Comparison of ENCODE assay signal across 8 cellular contexts in genomic region chr3:10198761-10199688, GRCh38. TPM values are rescaled to one million over a fixed set of nuclear protein-coding genes. Genes with fewer than 3 reads are reported as not detected.
DNase-seq lines count a peak whose midpoint lies in the region; ATAC-seq, FAIRE-seq and TF ChIP-seq lines count a peak whose summit lies in the region.

No MANE protein-coding gene starts in this region.

- peaks cover 72% of the 10 kb centered on the region for H3F3A ChIP-seq in PC-9 (ENCODE audit: insufficient read depth, low read depth)

- peaks cover 18% of the 10 kb centered on the region for H3K36me3 ChIP-seq in PC-9 (ENCODE audit: low read depth)

- H3K27me3 ChIP-seq in PC-9 (ENCODE audit: insufficient read depth, low read depth), result no peaks in the 10 kb centered on the region

- CTCF ChIA-PET in PC-9 (lab: Charles Lee), result no interaction called here

- peak overlapping the region; percentile 96 for H3K27ac ChIP-seq in PC-9
- H3K27ac ChIP-seq in caudate nucleus (ENCODE audit: low read depth, low read length), result no peak overlapping the region

- peak overlapping the region; percentile 58 for H3K4me2 ChIP-seq in PC-9

- no peak overlapping the region for H3K4me3 ChIP-seq in PC-9

- DNase-seq in GM18507 (ENCODE audit: extremely low spot score, insufficient read length, low read depth), result peak; percentile 60
- DNase-seq in PC-9, result peak; percentile 66 to 85
- peak; percentile 63 for DNase-seq in activated effector memory CD4-positive, alpha-beta T cell treated with Interleukin-2 at 50 U/mL for 16 hours
- peak; percentile 97 for DNase-seq in kidney tubule cell (ENCODE audit: low spot score)
- peak; percentile 44 to 56 for DNase-seq in stimulated activated CD8-positive, alpha-beta memory T cell treated with anti-CD3 and anti-CD28 coated beads, Interleukin-2, amount 100 ng/mL, for 48 hours (ENCODE audit: low read depth in 2 of 2)
- DNase-seq in GF-D8 (lab: John Stamatoyannopoulos, UW), result no peak
- no peak for DNase-seq in caudate nucleus (lab: John Stamatoyannopoulos, UW)

- peaks cover 82% of the 10 kb centered on the region for H3K4me1 ChIP-seq in PC-9 (replicated peaks; ENCODE audit: insufficient read depth)

- no peaks in the 10 kb centered on the region for H3K9me2 ChIP-seq in PC-9 (ENCODE audit: insufficient read depth)

- H4K20me1 ChIP-seq in PC-9 (ENCODE audit: insufficient read depth), result no peaks in the 10 kb centered on the region

- POLR2A ChIA-PET in PC-9 (lab: Charles Lee; ENCODE audit: unreplicated experiment), result interaction anchor here (0.6 to 0.7 kb wide), 3 partner anchors 23 to 58 kb away, joined by 3 to 9 read pairs (median 3); partner anchors contain the start of gene VHL

- no peaks in the 10 kb centered on the region for H3K9me3 ChIP-seq in PC-9 (ENCODE audit: insufficient read depth, low read depth)

- FAIRE-seq in GM18507 (lab: Jason Lieb, UNC), result peak; percentile 95

- ATAC-seq in HG02642 (IDR thresholded peaks at IDR 0.05; ENCODE audit: poor library complexity, unreplicated experiment), result peak; percentile 71

- H2AFZ ChIP-seq in PC-9, result no peak overlapping the region

- intact Hi-C loops in PC-9 (cut with micrococcal nuclease; ENCODE audit: unreplicated experiment), result no loop called here

- no peak for TF ChIP-seq CTCF in PC-9 (conservative IDR thresholded peaks at IDR 0.05)

- H3K79me2 ChIP-seq in PC-9 (ENCODE audit: low read depth), result peaks cover 55% of the 10 kb centered on the region

- no TSS peak for BruUV-seq in PC-9 (replicated peaks; lab: Mats Ljungman, UMichigan)

RNA-seq across cellular contexts. Expression of gene IRAK2, which starts 34.3 kb away (rescaled TPM):
- total RNA-seq in PC-9 (2021), result 2.6 and 2.7 TPM in 2 replicates

RNA-seq across cellular contexts. Expression of gene TATDN2, which starts 49.2 kb away (rescaled TPM):
- total RNA-seq in PC-9 (2021), result 27.3 and 34.0 TPM in 2 replicates

RNA-seq across cellular contexts. Expression of gene VHL, which starts 57.4 kb away (rescaled TPM):
- 50.2 and 52.4 TPM in 2 replicates for total RNA-seq in PC-9 (2021)

Comparison
In these comparisons a context has a peak if more than half of its experiments do, and no peak if none do; other contexts are left out.
1. DNase-seq: peak in GM18507 (single experiment), PC-9 (2 of 2), activated effector memory CD4-positive, alpha-beta T cell treated with Interleukin-2 at 50 U/mL for 16 hours (single experiment), kidney tubule cell (single experiment) and stimulated activated CD8-positive, alpha-beta memory T cell treated with anti-CD3 and anti-CD28 coated beads, Interleukin-2, amount 100 ng/mL, for 48 hours (2 of 2); none in GF-D8 (single experiment) and caudate nucleus (0 of 61).